ENCODE assay signal across 1 cellular context in genomic region chr1:234975122-234975940, GRCh38.
TF ChIP-seq lines count a peak whose summit lies in the region.

No MANE protein-coding gene starts in this region.

TF ChIP-seq in K562, 482 proteins besides CTCF, POLR2A, EP300 and RAD21 (continued from another document):
- TF ChIP-seq HMBOX1 (IDR thresholded peaks at IDR 0.05) (peak; percentile 92), MAZ (CRISPR knock-in tag; conservative IDR thresholded peaks at IDR 0.05 in 1 of 2, IDR thresholded peaks at IDR 0.05 in 1 of 2) (peak; percentile 21 to 53; a peak in 3 of 4 replicates), TOE1 (IDR thresholded peaks at IDR 0.05; ENCODE audit: borderline replicate concordance) (peak; percentile 66), TOE1 (CRISPR knock-in tag; IDR thresholded peaks at IDR 0.05; ENCODE audit: borderline replicate concordance, low read depth) (no peak), PREB (CRISPR knock-in tag; IDR thresholded peaks at IDR 0.05) (no peak), MAFF (IDR thresholded peaks at IDR 0.05; ENCODE audit: low read length) (peak; percentile 69), BACH1 (tag; IDR thresholded peaks at IDR 0.05) (peak; percentile 81; the same call in 1 of the 2 replicates), ZBTB11 (CRISPR knock-in tag; IDR thresholded peaks at IDR 0.05) (peak in 1 of 3 experiments; percentile 75; a peak in 1 of 6 replicates), TARDBP (IDR thresholded peaks at IDR 0.05) (peak; percentile 30; the same call in 1 of the 2 replicates), PTBP1 (IDR thresholded peaks at IDR 0.05; ENCODE audit: low read depth, low read length) (no peak), VEZF1 (CRISPR knock-in tag; IDR thresholded peaks at IDR 0.05) (peak; percentile 76), CUX1 (CRISPR knock-in tag; IDR thresholded peaks at IDR 0.05) (peak; percentile 90), CBFB (CRISPR knock-in tag; IDR thresholded peaks at IDR 0.05) (no peak), PML (IDR thresholded peaks at IDR 0.05; ENCODE audit: low read length) (peak; percentile 92), CEBPG (CRISPR knock-in tag; IDR thresholded peaks at IDR 0.05) (peak; percentile 93), CEBPG (tag; conservative IDR thresholded peaks at IDR 0.05 in 1 of 2, IDR thresholded peaks at IDR 0.05 in 1 of 2) (peak; percentile 98 to 99), RBM25 (IDR thresholded peaks at IDR 0.05; ENCODE audit: low read depth, low read length, severe bottlenecking) (peak; percentile 85), CTCFL (IDR thresholded peaks at IDR 0.05; ENCODE audit: borderline replicate concordance, insufficient read depth, low read depth, low read length, poor library complexity, severe bottlenecking) (no peak), ATF7 (IDR thresholded peaks at IDR 0.05) (peak; percentile 97), SMARCA4 (IDR thresholded peaks at IDR 0.05) (peak; percentile 99), ARID3B (CRISPR knock-in tag; IDR thresholded peaks at IDR 0.05; ENCODE audit: borderline replicate concordance) (no peak), SMARCE1 (IDR thresholded peaks at IDR 0.05) (peak; percentile 100), RFX7 (CRISPR knock-in tag; IDR thresholded peaks at IDR 0.05) (no peak), FOXJ3 (CRISPR knock-in tag; IDR thresholded peaks at IDR 0.05) (peak; percentile 64; the same call in 1 of the 2 replicates), SMARCB1 (IDR thresholded peaks at IDR 0.05; ENCODE audit: insufficient read length, low read depth) (no peak), ZNF609 (CRISPR knock-in tag; IDR thresholded peaks at IDR 0.05; ENCODE audit: borderline replicate concordance) (peak; percentile 98), TAF9B (IDR thresholded peaks at IDR 0.05; ENCODE audit: partially characterized antibody) (peak; percentile 87), SREBF1 (IDR thresholded peaks at IDR 0.05; ENCODE audit: borderline replicate concordance, low read depth, low read length) (peak; percentile 99), ZFP30 (CRISPR knock-in tag; IDR thresholded peaks at IDR 0.05; ENCODE audit: borderline replicate concordance) (no peak), NKRF (IDR thresholded peaks at IDR 0.05; ENCODE audit: borderline replicate concordance) (no peak)
TF ChIP-seq in K562: peak in this region for 190.
